In genomic region chr1:150083907-150084306, GRCh38 we compare ENCODE assay signal across 2 cellular contexts.
TF ChIP-seq lines count a peak whose summit lies in the region.

No MANE protein-coding gene starts in this region.

TF ChIP-seq in IMR-90, 13 proteins besides CTCF, POLR2A, EP300 and RAD21:
- TF ChIP-seq SMC3 (IDR thresholded peaks at IDR 0.05; ENCODE audit: low read depth, low read length): no peak
- no peak for TF ChIP-seq RFX5 (IDR thresholded peaks at IDR 0.05; ENCODE audit: low read depth, low read length)
- no peak for TF ChIP-seq CEBPB (IDR thresholded peaks at IDR 0.05; ENCODE audit: low read depth, low read length)
- TF ChIP-seq RCOR1 (IDR thresholded peaks at IDR 0.05; ENCODE audit: insufficient replicate concordance, low read length): no peak
- no peak for TF ChIP-seq USF2 (IDR thresholded peaks at IDR 0.05; ENCODE audit: low read depth, low read length)
- no peak for TF ChIP-seq MAFK (IDR thresholded peaks at IDR 0.05; ENCODE audit: low read depth, low read length)
- TF ChIP-seq ELK1 (IDR thresholded peaks at IDR 0.05; ENCODE audit: borderline replicate concordance, low read depth, low read length): no peak
- TF ChIP-seq NFE2L2 (IDR thresholded peaks at IDR 0.05; ENCODE audit: low read depth, low read length): no peak
- TF ChIP-seq MAZ (IDR thresholded peaks at IDR 0.05; ENCODE audit: borderline replicate concordance, low read depth, low read length): no peak
- no peak for TF ChIP-seq CHD1 (IDR thresholded peaks at IDR 0.05; ENCODE audit: low read depth, low read length)
- no peak for TF ChIP-seq FOS (IDR thresholded peaks at IDR 0.05; ENCODE audit: low read depth, low read length)
- no peak for TF ChIP-seq MXI1 (IDR thresholded peaks at IDR 0.05; ENCODE audit: borderline replicate concordance, low read depth, low read length)
- no peak for TF ChIP-seq BHLHE40 (IDR thresholded peaks at IDR 0.05; ENCODE audit: low read depth, low read length)

TF ChIP-seq in endothelial cell of umbilical vein, 7 proteins besides CTCF, POLR2A, EP300 and RAD21:
- TF ChIP-seq POLR2AphosphoS5 (IDR thresholded peaks at IDR 0.05; ENCODE audit: insufficient read depth, low read depth, low read length): no peak
- no peak for TF ChIP-seq MAX (IDR thresholded peaks at IDR 0.05; ENCODE audit: insufficient read depth, insufficient read length)
- no peak for TF ChIP-seq MYC (IDR thresholded peaks at IDR 0.05; ENCODE audit: low read depth, low read length)
- TF ChIP-seq FOS (IDR thresholded peaks at IDR 0.05; ENCODE audit: borderline replicate concordance, insufficient read depth, low read length): no peak
- no peak for TF ChIP-seq JUN (IDR thresholded peaks at IDR 0.05; ENCODE audit: borderline replicate concordance, insufficient read depth, insufficient read length, low read depth)
- TF ChIP-seq EZH2 (IDR thresholded peaks at IDR 0.05; ENCODE audit: borderline replicate concordance, low read depth, low read length, severe bottlenecking): no peak
- no peak for TF ChIP-seq GATA2 (IDR thresholded peaks at IDR 0.05; ENCODE audit: insufficient read depth, insufficient read length, low read depth, low read length)
